ENCODE assay signal across 8 cellular contexts in genomic region chr4:89316931-89317366, GRCh38. TPM values are rescaled to one million over a fixed set of nuclear protein-coding genes. Genes with fewer than 3 reads are reported as not detected.
DNase-seq lines count a peak whose midpoint lies in the region; ATAC-seq and TF ChIP-seq lines count a peak whose summit lies in the region.

No MANE protein-coding gene starts in this region.

- DNase-seq in AML-193 (lab: John Stamatoyannopoulos, UW) (peak; percentile 90), GM23338 (ENCODE audit: low spot score) (no peak), SKM-1 (lab: John Stamatoyannopoulos, UW; ENCODE audit: unreplicated experiment) (peak; percentile 80), foreskin keratinocyte (peak; percentile 12 to 37), mesenteric fat pad (ENCODE audit: low spot score) (no peak), superior temporal gyrus (ENCODE audit: extremely low spot score) (no peak), NCI-H2196 treated with DMSO at 0.1 percent for 48 hours (lab: John Stamatoyannopoulos, UW; ENCODE audit: unreplicated experiment) (no peak)

- H3K9me3 Mint-ChIP-seq in GM23338: no peaks in the 10 kb centered on the region

- H3K36me3 Mint-ChIP-seq in GM23338 (ENCODE audit: low read depth): no peaks in the 10 kb centered on the region

- H3F3A ChIP-seq in GM23338 (replicated peaks; ENCODE audit: low read depth): no peaks in the 10 kb centered on the region

- no peak overlapping the region for H3K4me2 ChIP-seq in GM23338

- H3K4me3 Mint-ChIP-seq in GM23338: no peak overlapping the region

- no peaks in the 10 kb centered on the region; the same call in none of the 2 replicates for H3K4me1 ChIP-seq in GM23338 (ENCODE audit: insufficient read depth)
- H3K4me1 ChIP-seq in foreskin keratinocyte: no peaks in the 10 kb centered on the region

- no peak for TF ChIP-seq CTCF in GM23338 (conservative IDR thresholded peaks at IDR 0.05; ENCODE audit: low read depth in 2 of 2)
- TF ChIP-seq CTCF in foreskin keratinocyte (conservative IDR thresholded peaks at IDR 0.05): no peak

- H3K27ac Mint-ChIP-seq in GM23338: peak overlapping the region; percentile 49; the same call in 1 of the 2 replicates

- H3K79me2 ChIP-seq in GM23338 (replicated peaks; ENCODE audit: insufficient read depth): no peaks in the 10 kb centered on the region

- ATAC-seq in GM23338 (no peak), foreskin keratinocyte (no peak), HG03457 (IDR thresholded peaks at IDR 0.05; ENCODE audit: unreplicated experiment) (no peak)

- peak overlapping the region; percentile 67; the same call in 1 of the 2 replicates for H2AFZ ChIP-seq in GM23338

- H3K27ac ChIP-seq in GM23338 (ENCODE audit: low read depth) (no peak overlapping the region), foreskin keratinocyte (no peak overlapping the region)

- H3K9me2 ChIP-seq in GM23338 (ENCODE audit: insufficient read depth): no peaks in the 10 kb centered on the region

- no peak overlapping the region for H3K4me3 ChIP-seq in GM23338

- no peaks in the 10 kb centered on the region for H4K20me1 ChIP-seq in GM23338 (replicated peaks; ENCODE audit: insufficient read depth)

- no peaks in the 10 kb centered on the region for H3K27me3 Mint-ChIP-seq in GM23338 (ENCODE audit: insufficient read depth, low read depth, poor library complexity)

- no peaks in the 10 kb centered on the region for H3K27me3 ChIP-seq in GM23338 (ENCODE audit: insufficient read depth)
- H3K27me3 ChIP-seq in foreskin keratinocyte: no peaks in the 10 kb centered on the region

- no peaks in the 10 kb centered on the region for H3K36me3 ChIP-seq in GM23338 (ENCODE audit: insufficient read depth)

- H3K4me1 Mint-ChIP-seq in GM23338: peaks cover 6% of the 10 kb centered on the region

TF ChIP-seq in GM23338, 12 proteins besides CTCF, POLR2A, EP300 and RAD21:
- TF ChIP-seq EZH2 (IDR thresholded peaks at IDR 0.05; ENCODE audit: low read depth, unreplicated experiment): no peak
- no peak for TF ChIP-seq EZH2phosphoT487 (IDR thresholded peaks at IDR 0.05; ENCODE audit: unreplicated experiment)
- no peak for TF ChIP-seq STAT1 (IDR thresholded peaks at IDR 0.05; ENCODE audit: unreplicated experiment)
- TF ChIP-seq ZNF114 (CRISPR knock-in tag; IDR thresholded peaks at IDR 0.05): no peak
- TF ChIP-seq POLR2AphosphoS5 (IDR thresholded peaks at IDR 0.05; ENCODE audit: low read depth): no peak
- TF ChIP-seq JUNB (IDR thresholded peaks at IDR 0.05; ENCODE audit: unreplicated experiment): no peak
- TF ChIP-seq REST (IDR thresholded peaks at IDR 0.05; ENCODE audit: unreplicated experiment): no peak
- no peak for TF ChIP-seq CREB1 (CRISPR knock-in tag; IDR thresholded peaks at IDR 0.05; ENCODE audit: low read depth)
- no peak for TF ChIP-seq NANOG (IDR thresholded peaks at IDR 0.05; ENCODE audit: borderline replicate concordance)
- TF ChIP-seq ZNF331 (CRISPR knock-in tag; IDR thresholded peaks at IDR 0.05; ENCODE audit: low read depth): no peak

RNA-seq across cellular contexts. Expression of gene GPRIN3, which starts 9.3 kb away (rescaled TPM):
- 3.2 TPM in 2 replicates for total RNA-seq in GM23338 (2014; rRNA removed; shearing (Covaris generic))
- polyA plus RNA-seq in GM23338 (2016; fragmentation: Nextera tagmentation; extraction: Ambion mirVana) (0.49 and 0.74 TPM in 2 replicates), foreskin keratinocyte (not detected in 2 replicates)
- total RNA-seq in foreskin keratinocyte (not detected in 2 replicates), mesenteric fat pad (6.2 TPM)

Comparison
In these comparisons a context has a peak if more than half of its experiments do, and no peak if none do; other contexts are left out.
1. DNase-seq: peak in AML-193 (2 of 2), SKM-1 (single experiment) and foreskin keratinocyte (2 of 2); none in GM23338 (single experiment), mesenteric fat pad (single experiment), superior temporal gyrus (single experiment) and NCI-H2196 treated with DMSO at 0.1 percent for 48 hours (single experiment).